ENCODE assay signal across 22 cellular contexts in the genomic region with DNA sequence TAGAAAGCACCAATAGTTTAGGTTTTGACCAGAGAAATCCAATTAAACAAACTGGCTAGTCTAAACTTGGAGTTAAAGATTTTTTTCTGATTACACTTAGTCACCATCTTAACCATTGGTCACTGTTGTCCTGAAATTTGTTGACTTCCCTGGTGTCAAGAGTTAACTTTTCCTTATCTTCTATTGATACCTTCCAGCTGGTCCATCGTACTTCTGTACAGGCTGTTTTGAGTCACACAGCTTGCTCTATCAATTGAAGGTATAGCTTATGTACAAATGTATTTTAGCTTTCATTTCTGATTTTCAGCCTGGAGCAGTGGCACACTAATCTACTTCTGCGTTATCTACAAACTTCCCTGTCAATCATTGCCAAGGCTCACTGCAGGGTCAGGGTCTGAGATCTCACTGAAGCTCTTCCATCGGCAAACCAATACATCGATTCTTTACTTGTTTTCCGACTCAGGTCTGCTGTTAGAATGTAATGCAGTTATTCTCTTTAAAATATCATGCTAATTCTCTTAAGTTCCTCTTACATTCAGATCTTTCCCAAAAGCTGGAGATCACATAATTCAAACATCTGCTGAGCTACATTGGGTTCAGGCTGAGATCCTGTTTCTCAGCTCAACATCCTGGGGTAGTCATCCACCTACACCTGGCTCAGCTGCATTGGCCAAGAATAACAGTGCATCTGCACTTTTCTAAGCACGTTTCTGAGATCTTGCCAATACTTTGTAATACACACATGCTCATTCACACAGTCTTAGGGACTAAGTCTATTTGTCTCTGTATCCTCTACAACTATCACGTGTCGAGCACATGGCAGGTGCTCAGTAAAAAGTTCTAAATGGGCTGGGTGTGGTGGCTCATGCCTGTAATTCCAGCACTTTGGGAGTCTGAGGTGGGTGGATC. TPM values are rescaled to one million over a fixed set of nuclear protein-coding genes. Genes with fewer than 3 reads are reported as not detected.
DNase-seq lines count a peak whose midpoint lies in the region; ATAC-seq, FAIRE-seq and TF ChIP-seq lines count a peak whose summit lies in the region.
"Had no signal": no experiment of that assay in that cellular context is flagged by ENCODE, and none has a peak within 500 bp of the region (broad histone marks: within the 10 kb centered on the region; RNA-seq: fewer than 3 reads in every experiment).

No MANE protein-coding gene starts in this region.

- H4K20me1 ChIP-seq in K562 (replicated peaks; ENCODE audit: control insufficient read depth, insufficient read depth, low read length) = no peaks in the 10 kb centered on the region
- no peaks in the 10 kb centered on the region for H4K20me1 ChIP-seq in HepG2 (ENCODE audit: insufficient read depth, low read length)
- H4K20me1 ChIP-seq in smooth muscle cell (ENCODE audit: low read depth) = no peaks in the 10 kb centered on the region

- H3K36me3 ChIP-seq in K562 (ENCODE audit: control insufficient read depth, insufficient read depth, low read length) (peaks cover 28% of the 10 kb centered on the region; the same call in 2 of the 3 replicates), HepG2 (replicated peaks in 1 of 2; ENCODE audit: control insufficient read depth in 1 of 2, insufficient read depth in 2 of 2, low read length in 2 of 2) (peaks cover 2 to 3% of the 10 kb centered on the region in 2 experiments; a peak in 3 of 5 replicates), smooth muscle cell (ENCODE audit: low read depth) (no peaks in the 10 kb centered on the region)
- H3K36me3 ChIP-seq: SJCRH30 had no signal

- intact Hi-C loops in K562 (cut with micrococcal nuclease) = no loop called here
- intact Hi-C loops in HepG2 (cut with micrococcal nuclease; ENCODE audit: unreplicated experiment) = loop anchor here (2.0 kb wide), 1 partner anchor 15 kb away; no protein-coding TSS in a partner anchor

- in situ Hi-C loops in K562 (cut with MboI) (no loop called here), HepG2 (cut with HindIII; ENCODE audit: extremely low pct_ligation_motif_present, low pct_unique_long_range_greater_than_20kb) (loop anchor here (25.0 kb wide), 1 partner anchor 316 kb away; a partner anchor contains a TSS)

- no peak for TF ChIP-seq EP300 in K562 (IDR thresholded peaks at IDR 0.05; ENCODE audit: low read length)
- TF ChIP-seq EP300 in HepG2 (IDR thresholded peaks at IDR 0.05; ENCODE audit: low read depth in 2 of 2, low read length in 2 of 2) = no peak
- TF ChIP-seq EP300 in HepG2 (CRISPR knock-in tag; IDR thresholded peaks at IDR 0.05; ENCODE audit: borderline replicate concordance) = no peak

- H3K27ac ChIP-seq in K562 (ENCODE audit: extremely low read depth, low read depth, low read length) = no peak overlapping the region
- H3K27ac ChIP-seq in HepG2 (ENCODE audit: extremely low read length, insufficient read depth, low read length) = peak overlapping the region; percentile 50
- H3K27ac ChIP-seq in smooth muscle cell (ENCODE audit: low read depth) = no peak overlapping the region
- H3K27ac ChIP-seq: 22Rv1, SJCRH30 had no signal

- peak; percentile 47 for DNase-seq in DMS 273 (lab: John Stamatoyannopoulos, UW; ENCODE audit: unreplicated experiment)
- no peak for DNase-seq in DMS 273 treated with DMSO at 0.1 percent for 48 hours (lab: John Stamatoyannopoulos, UW)
- DNase-seq in K562 (ENCODE audit: extremely low read depth in 1 of 4, low spot score in 3 of 4) = no peak
- DNase-seq in HepG2 (ENCODE audit: low spot score) = peak; percentile 51
- no peak for DNase-seq in smooth muscle cell (lab: John Stamatoyannopoulos, UW; ENCODE audit: unreplicated experiment)
- no peak for DNase-seq in cerebellar cortex (ENCODE audit: low spot score)
- DNase-seq: BE2C; CD4-positive, alpha-beta T cell; DMS79 treated with DMSO at 0.1 percent for 48 hours; KG1; NCI-H1048; NCI-H146; NCI-H2081; NCI-H2227 treated with DMSO at 0.1 percent for 48 hours; NCI-H526; NK-92 treated with Interleukin-12 subunit alpha and Interleukin-12 subunit beta, amount 100 ng/mL, for 24 hours; SJCRH30 had no signal

- peaks cover 0 to 5% of the 10 kb centered on the region in 2 experiments; a peak in 2 of 5 replicates for H3K27me3 ChIP-seq in K562 (ENCODE audit: control insufficient read depth in 2 of 2, insufficient read depth in 2 of 2, low read length in 2 of 2)
- no peaks in the 10 kb centered on the region for H3K27me3 ChIP-seq in HepG2 (ENCODE audit: control insufficient read depth in 1 of 2, insufficient read depth in 2 of 2, low read length in 2 of 2)
- H3K27me3 ChIP-seq in smooth muscle cell (ENCODE audit: low read depth) = no peaks in the 10 kb centered on the region
- H3K27me3 ChIP-seq: BE2C, SJCRH30 had no signal

- ATAC-seq in K562 (no peak), HepG2 (peak; percentile 90), GM18520 (IDR thresholded peaks at IDR 0.05; ENCODE audit: unreplicated experiment) (no peak)
- no peak for ATAC-seq in activated CD4-positive, CD25-positive, alpha-beta regulatory T cell treated with anti-CD3 and anti-CD28 coated beads, Interleukin-2, amount 50 U/mL, for 24 hours
- ATAC-seq: GM23338, HCT116 had no signal

- CTCF ChIA-PET in K562 (lab: Yijun Ruan, JAX; ENCODE audit: low intra/inter-chr PET ratio) (no interaction called here), HepG2 (lab: Yijun Ruan, JAX; ENCODE audit: low intra/inter-chr PET ratio, low total read pairs) (no interaction called here)

- H3K9me3 ChIP-seq in K562 (replicated peaks; ENCODE audit: control insufficient read depth, insufficient read depth, low read depth, low read length) (no peaks in the 10 kb centered on the region), HepG2 (ENCODE audit: low read length) (no peaks in the 10 kb centered on the region), smooth muscle cell (replicated peaks; ENCODE audit: low read depth) (no peaks in the 10 kb centered on the region)
- H3K9me3 ChIP-seq: BE2C, SJCRH30 had no signal

- H3K4me2 ChIP-seq in K562 (ENCODE audit: insufficient read depth, low read length) (no peak overlapping the region), HepG2 (ENCODE audit: low read depth, low read length) (peak overlapping the region; percentile 71), smooth muscle cell (no peak overlapping the region)
- H3K4me2 ChIP-seq: GM23338 had no signal

- POLR2A ChIA-PET in K562 (lab: Yijun Ruan, JAX) = interaction anchor here (1.4 kb wide), 1 partner anchor 11 kb away, joined by 6 read pairs; a partner anchor contains a TSS
- POLR2A ChIA-PET in HepG2 (lab: Yijun Ruan, JAX) = interaction anchor here (0.9 to 1.8 kb wide), 4 partner anchors 11 to 330 kb away, joined by 3 to 11 read pairs (median 6); a partner anchor contains a TSS

- H3K4me1 ChIP-seq in K562 (replicated peaks in 1 of 2; ENCODE audit: control insufficient read depth in 2 of 2, insufficient read depth in 2 of 2, low read length in 2 of 2) = no peaks in the 10 kb centered on the region
- H3K4me1 ChIP-seq in HepG2 (ENCODE audit: insufficient read depth, low read length) = peaks cover 57% of the 10 kb centered on the region
- H3K4me1 ChIP-seq in smooth muscle cell (ENCODE audit: low read depth) = no peaks in the 10 kb centered on the region
- H3K4me1 ChIP-seq: BE2C, SJCRH30 had no signal

- H3K4me3 ChIP-seq in K562 = no peak overlapping the region
- H3K4me3 ChIP-seq in HepG2 (replicated peaks in 1 of 3; ENCODE audit: insufficient read depth in 1 of 3, low read depth in 2 of 3, low read length in 3 of 3) = peak overlapping the region in 2 of 3 experiments; percentile 4 to 51; a peak in 2 of 6 replicates
- peak overlapping the region; percentile 12 for H3K4me3 ChIP-seq in smooth muscle cell
- H3K4me3 ChIP-seq: GM23338, SJCRH30 had no signal

- no peak for TF ChIP-seq RAD21 in K562 (CRISPR knock-in tag; conservative IDR thresholded peaks at IDR 0.05 in 1 of 2, IDR thresholded peaks at IDR 0.05 in 1 of 2)
- TF ChIP-seq RAD21 in HepG2 (CRISPR knock-in tag; IDR thresholded peaks at IDR 0.05) = no peak

- H2AFZ ChIP-seq in K562 (ENCODE audit: low read depth, low read length) (no peak overlapping the region), HepG2 (ENCODE audit: low read length) (peak overlapping the region; percentile 71), smooth muscle cell (ENCODE audit: low read depth) (no peak overlapping the region)
- H2AFZ ChIP-seq: GM23338 had no signal

- BruUV-seq in K562 (replicated peaks; lab: Mats Ljungman, UMichigan) (no TSS peak), HepG2 (replicated peaks; lab: Mats Ljungman, UMichigan) (no TSS peak)

- TF ChIP-seq CTCF in K562 (IDR thresholded peaks at IDR 0.05 in 2 of 3, conservative IDR thresholded peaks at IDR 0.05 in 1 of 3; ENCODE audit: insufficient read depth in 2 of 3, low read depth in 1 of 3, low read length in 3 of 3) = no peak
- no peak for TF ChIP-seq CTCF in HepG2 (CRISPR knock-in tag; IDR thresholded peaks at IDR 0.05)
- no peak for TF ChIP-seq CTCF in smooth muscle cell (IDR thresholded peaks at IDR 0.05; ENCODE audit: borderline replicate concordance, insufficient read depth, poor library complexity, severe bottlenecking)

- H3K9me1 ChIP-seq in K562 (ENCODE audit: control insufficient read depth, insufficient read depth, low read length) = no peaks in the 10 kb centered on the region

- 21% methylated on average over 8 of the region's 8 CpGs for WGBS in K562 (ENCODE audit: insufficient coverage, low coverage, missing lambda C conversion rate)
- WGBS in HepG2 (ENCODE audit: low lambda C conversion rate) = 29% methylated on average over 8 of the region's 8 CpGs
- 86% methylated on average over 8 of the region's 8 CpGs for WGBS in smooth muscle cell (ENCODE audit: low lambda C conversion rate)

- TF ChIP-seq POLR2A in K562 (conservative IDR thresholded peaks at IDR 0.05) = no peak
- TF ChIP-seq POLR2A in HepG2 (IDR thresholded peaks at IDR 0.05; ENCODE audit: insufficient read depth in 1 of 2, low read depth in 2 of 2, low read length in 2 of 2) = no peak

- H3K9ac ChIP-seq in K562 (ENCODE audit: insufficient read depth in 1 of 2, low read depth in 2 of 2, low read length in 2 of 2) (no peak overlapping the region), HepG2 (ENCODE audit: insufficient read depth, low read depth, low read length) (peak overlapping the region; percentile 10; the same call in 1 of the 2 replicates), smooth muscle cell (ENCODE audit: low read depth) (no peak overlapping the region)

- no peaks in the 10 kb centered on the region for H3F3A ChIP-seq in smooth muscle cell (ENCODE audit: low read depth)

- no peaks in the 10 kb centered on the region for H3K79me2 ChIP-seq in K562 (ENCODE audit: control insufficient read depth, insufficient read depth, low read length)
- no peaks in the 10 kb centered on the region for H3K79me2 ChIP-seq in HepG2 (ENCODE audit: insufficient read depth, low read length)
- H3K79me2 ChIP-seq in smooth muscle cell (ENCODE audit: low read depth) = no peaks in the 10 kb centered on the region

- FAIRE-seq in K562 (lab: Jason Lieb, UNC) (no peak), HepG2 (lab: Jason Lieb, UNC) (peak; percentile 75)

RNA-seq across cellular contexts. Expression of a gene that starts 11.3 kb away (rescaled TPM):
- total RNA-seq in K562 (2011; cell fraction: chromatin; rRNA removed; ENCODE audit: low replicate concordance) = 17.1 and 29.5 TPM in 2 replicates
- 17.8 and 19.7 TPM in 2 replicates for total RNA-seq in K562 (2011; cell fraction: nucleolus; rRNA removed)
- total RNA-seq in K562 (2011; cell fraction: nucleoplasm; rRNA removed) = 27.8 and 29.4 TPM in 2 replicates
- total RNA-seq in K562 (2014; rRNA removed) (70.3 and 81.1 TPM in 2 replicates), K562 (2014; rRNA removed; fragmentation: Illumina TruSeq; extraction: Trizol) (205 and 227 TPM in 2 replicates), K562 (2015; rRNA removed; fragmentation: Illumina TruSeq; extraction: Trizol) (122 and 132 TPM in 2 replicates), K562 (2021) (106 and 109 TPM in 2 replicates), HepG2 (2016; rRNA removed; fragmentation: Illumina TruSeq; extraction: Trizol) (91.0 and 120 TPM in 2 replicates), smooth muscle cell (34.2 and 34.5 TPM in 2 replicates)
- polyA plus RNA-seq in K562 (2011; rRNA removed) (170 and 187 TPM in 2 replicates), K562 (2014; fragmentation: Illumina TruSeq; extraction: Trizol) (149 and 204 TPM in 2 replicates), K562 (2014; fragmentation: Nextera tagmentation; extraction: Ambion mirVana) (100 to 1,000 TPM; 395 to 442 TPM), K562 (2014; rRNA removed) (109 and 123 TPM in 2 replicates), HepG2 (2011; rRNA removed) (38.3 and 50.9 TPM in 2 replicates), smooth muscle cell (49.8 and 50.4 TPM in 2 replicates)
- polyA plus RNA-seq in K562 (2011; cell fraction: cytosol; rRNA removed) = 15.4 and 35.1 TPM in 2 replicates
- polyA plus RNA-seq in K562 (2011; cell fraction: nucleus; rRNA removed) = 21.0 and 54.5 TPM in 2 replicates
- 140 and 201 TPM in 2 replicates for polyA plus RNA-seq in K562 (2012)
- polyA minus RNA-seq in K562 (2011; rRNA and poly(A)+ RNA removed) = 64.9 and 102 TPM in 2 replicates
- polyA minus RNA-seq in K562 (2011; cell fraction: cytosol; rRNA and poly(A)+ RNA removed) = 15.6 and 19.8 TPM in 2 replicates
- polyA minus RNA-seq in K562 (2011; cell fraction: nucleus; rRNA and poly(A)+ RNA removed) = 7.7 and 18.4 TPM in 2 replicates
- total RNA-seq in HepG2 (2016; cell fraction: cytosol; rRNA removed; fragmentation: Illumina TruSeq; extraction: Trizol; ENCODE audit: low read depth) = 60.7 and 64.6 TPM in 2 replicates
- total RNA-seq in HepG2 (2016; cell fraction: insoluble cytoplasmic fraction; rRNA removed; fragmentation: Illumina TruSeq; extraction: Trizol) = 100 and 135 TPM in 2 replicates
- 79.6 and 82.5 TPM in 2 replicates for total RNA-seq in HepG2 (2016; cell fraction: membrane; rRNA removed; fragmentation: Illumina TruSeq; extraction: Trizol)
- total RNA-seq in HepG2 (2016; cell fraction: nucleus; rRNA removed; fragmentation: Illumina TruSeq; extraction: Trizol) = 33.2 and 36.3 TPM in 2 replicates
- 17.9 and 20.1 TPM in 2 replicates for polyA plus RNA-seq in HepG2 (2011; cell fraction: cytosol; rRNA removed)
- polyA plus RNA-seq in HepG2 (2011; cell fraction: nucleus; rRNA removed) = 5.7 and 6.9 TPM in 2 replicates
- 78.8 and 104 TPM in 2 replicates for polyA plus RNA-seq in HepG2 (2012)
- 77.6 and 83.1 TPM in 2 replicates for polyA plus RNA-seq in HepG2 (2016; cell fraction: cytosol; fragmentation: Illumina TruSeq; extraction: Trizol; ENCODE audit: low read depth)
- polyA plus RNA-seq in HepG2 (2016; cell fraction: insoluble cytoplasmic fraction; fragmentation: Illumina TruSeq; extraction: Trizol; ENCODE audit: low read depth) = 127 and 141 TPM in 2 replicates
- polyA plus RNA-seq in HepG2 (2016; cell fraction: membrane; fragmentation: Illumina TruSeq; extraction: Trizol; ENCODE audit: low read depth) = 82.8 and 92.8 TPM in 2 replicates
- 56.1 and 57.3 TPM in 2 replicates for polyA plus RNA-seq in HepG2 (2016; cell fraction: nucleus; fragmentation: Illumina TruSeq; extraction: Trizol; ENCODE audit: insufficient read depth, low read depth)
- polyA minus RNA-seq in HepG2 (2011; rRNA and poly(A)+ RNA removed; ENCODE audit: low replicate concordance) = 10.4 and 14.1 TPM in 2 replicates
- polyA minus RNA-seq in HepG2 (2011; cell fraction: cytosol; rRNA and poly(A)+ RNA removed) = 12.2 and 13.7 TPM in 2 replicates
- 4.6 and 13.4 TPM in 2 replicates for polyA minus RNA-seq in HepG2 (2011; cell fraction: nucleus; rRNA and poly(A)+ RNA removed)

Comparison
In these comparisons a context has a peak if more than half of its experiments do, and no peak if none do; other contexts are left out.
1. DNase-seq: peak in DMS 273 (single experiment) and HepG2 (single experiment); none in DMS 273 treated with DMSO at 0.1 percent for 48 hours (single experiment), K562 (0 of 4), smooth muscle cell (single experiment) and cerebellar cortex (single experiment).